Comparison of ENCODE assay signal across 1 cellular context in the genomic region with DNA sequence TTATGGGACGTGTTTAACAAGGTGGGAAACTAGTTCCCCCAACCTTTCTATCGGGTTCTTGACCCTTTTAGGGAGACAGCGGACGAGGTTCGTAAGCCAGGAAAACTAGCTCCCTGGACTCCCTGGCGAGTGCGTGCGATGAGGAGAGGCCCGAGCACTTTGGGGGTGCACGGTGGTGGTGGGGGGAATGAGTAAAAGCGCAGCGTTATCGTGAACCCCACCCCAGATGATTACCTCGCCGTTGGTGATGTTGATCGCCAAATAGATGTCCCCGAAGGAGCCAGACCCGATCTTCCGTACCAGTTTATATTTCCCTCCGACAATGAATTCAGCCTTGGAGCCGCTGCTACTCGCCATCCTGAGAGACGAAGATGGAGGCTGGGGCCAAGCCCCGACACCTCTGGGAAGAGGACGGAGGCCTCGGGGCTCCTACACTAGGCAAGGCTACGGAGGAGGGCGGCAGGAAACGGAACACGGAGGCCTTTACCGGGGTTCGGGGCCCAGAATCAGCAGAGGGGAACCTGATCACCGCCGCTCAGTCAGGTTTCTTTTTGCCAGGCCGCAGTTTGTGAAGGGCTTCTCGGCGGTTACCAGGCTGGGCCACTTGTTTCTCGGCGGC.
TF ChIP-seq lines count a peak whose summit lies in the region.

No MANE protein-coding gene starts in this region.

TF ChIP-seq in SK-N-SH, 30 proteins besides CTCF, POLR2A, EP300 and RAD21 (continued from another document):
- TF ChIP-seq TCF12 (IDR thresholded peaks at IDR 0.05) (no peak), CHD2 (IDR thresholded peaks at IDR 0.05; ENCODE audit: low read length, partially characterized antibody) (no peak), SIN3A (IDR thresholded peaks at IDR 0.05; ENCODE audit: borderline replicate concordance, low read depth, low read length) (no peak), GABPA (IDR thresholded peaks at IDR 0.05; ENCODE audit: low read depth) (no peak)
- TF ChIP-seq, protein P1, sequence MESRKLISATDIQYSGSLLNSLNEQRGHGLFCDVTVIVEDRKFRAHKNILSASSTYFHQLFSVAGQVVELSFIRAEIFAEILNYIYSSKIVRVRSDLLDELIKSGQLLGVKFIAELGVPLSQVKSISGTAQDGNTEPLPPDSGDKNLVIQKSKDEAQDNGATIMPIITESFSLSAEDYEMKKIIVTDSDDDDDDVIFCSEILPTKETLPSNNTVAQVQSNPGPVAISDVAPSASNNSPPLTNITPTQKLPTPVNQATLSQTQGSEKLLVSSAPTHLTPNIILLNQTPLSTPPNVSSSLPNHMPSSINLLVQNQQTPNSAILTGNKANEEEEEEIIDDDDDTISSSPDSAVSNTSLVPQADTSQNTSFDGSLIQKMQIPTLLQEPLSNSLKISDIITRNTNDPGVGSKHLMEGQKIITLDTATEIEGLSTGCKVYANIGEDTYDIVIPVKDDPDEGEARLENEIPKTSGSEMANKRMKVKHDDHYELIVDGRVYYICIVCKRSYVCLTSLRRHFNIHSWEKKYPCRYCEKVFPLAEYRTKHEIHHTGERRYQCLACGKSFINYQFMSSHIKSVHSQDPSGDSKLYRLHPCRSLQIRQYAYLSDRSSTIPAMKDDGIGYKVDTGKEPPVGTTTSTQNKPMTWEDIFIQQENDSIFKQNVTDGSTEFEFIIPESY (IDR thresholded peaks at IDR 0.05; ENCODE audit: borderline replicate concordance, low read depth) = no peak
